ENCODE assay signal across 8 cellular contexts in genomic region chr4:183505556-183506388, GRCh38. TPM values are rescaled to one million over a fixed set of nuclear protein-coding genes. Genes with fewer than 3 reads are reported as not detected.
DNase-seq lines count a peak whose midpoint lies in the region; ATAC-seq and TF ChIP-seq lines count a peak whose summit lies in the region.

No MANE protein-coding gene starts in this region.

- H3K27ac ChIP-seq in GM23338 (ENCODE audit: low read depth) (peak overlapping the region; percentile 79), Karpas-422 (ENCODE audit: low read length) (peak overlapping the region; percentile 30; the same call in 1 of the 2 replicates), SJCRH30 (peak overlapping the region; percentile 91)

- H3K4me1 Mint-ChIP-seq in GM23338, result peaks cover 16% of the 10 kb centered on the region

- H3K9ac ChIP-seq in Karpas-422 (ENCODE audit: low read length), result peak overlapping the region; percentile 77

- peak overlapping the region; percentile 67 for H3K4me3 ChIP-seq in GM23338
- H3K4me3 ChIP-seq in Karpas-422 (ENCODE audit: low read length), result peak overlapping the region; percentile 82
- H3K4me3 ChIP-seq in SJCRH30, result peak overlapping the region; percentile 100
- peak overlapping the region; percentile 95 for H3K4me3 ChIP-seq in neuron (ENCODE audit: low read length)

- peak; percentile 58 for ATAC-seq in GM23338

- H3K9me2 ChIP-seq in GM23338 (ENCODE audit: insufficient read depth) (no peaks in the 10 kb centered on the region), Karpas-422 (replicated peaks; ENCODE audit: insufficient read depth, low read length) (no peaks in the 10 kb centered on the region)

- H3K79me2 ChIP-seq in GM23338 (replicated peaks; ENCODE audit: insufficient read depth), result peaks cover 57% of the 10 kb centered on the region
- peaks cover 55% of the 10 kb centered on the region for H3K79me2 ChIP-seq in Karpas-422 (ENCODE audit: low read length)

- in situ Hi-C loops in G401 (cut with HindIII; ENCODE audit: low sequenced_read_pairs), result no loop called here

- H2AFZ ChIP-seq in GM23338, result peak overlapping the region; percentile 70; the same call in 1 of the 2 replicates
- H2AFZ ChIP-seq in Karpas-422 (ENCODE audit: low read length), result peak overlapping the region; percentile 50; the same call in 1 of the 2 replicates
- peak overlapping the region; percentile 98 for H2AFZ ChIP-seq in neuron (ENCODE audit: low read depth, low read length)

- H3K36me3 Mint-ChIP-seq in GM23338 (ENCODE audit: low read depth), result peaks cover 8% of the 10 kb centered on the region; the same call in 1 of the 3 replicates

- H4K20me1 ChIP-seq in GM23338 (replicated peaks; ENCODE audit: insufficient read depth) (peaks cover 11% of the 10 kb centered on the region), Karpas-422 (ENCODE audit: insufficient read depth, low read depth, low read length) (0 out of 2 replicates have a peak, but pooled peaks cover 4% of the 10 kb centered on the region)

- peak overlapping the region; percentile 94 for H3K4me3 Mint-ChIP-seq in GM23338

- H3K27ac Mint-ChIP-seq in GM23338, result peak overlapping the region; percentile 98

- H3K27me3 ChIP-seq in GM23338 (ENCODE audit: insufficient read depth) (no peaks in the 10 kb centered on the region), Karpas-422 (ENCODE audit: low read length) (no peaks in the 10 kb centered on the region), SJCRH30 (no peaks in the 10 kb centered on the region), neuron (ENCODE audit: insufficient read depth, low read length) (no peaks in the 10 kb centered on the region)

- TF ChIP-seq CTCF in GM23338 (conservative IDR thresholded peaks at IDR 0.05; ENCODE audit: low read depth in 2 of 2), result no peak

- DNase-seq in G401 (ENCODE audit: low spot score) (peak; percentile 93), GM23338 (ENCODE audit: low spot score) (peak; percentile 96), Karpas-422 (peak; percentile 81), SJCRH30 (peak; percentile 72 to 76), foreskin melanocyte (peak; percentile 81), stromal cell of bone marrow (ENCODE audit: low read depth) (peak; percentile 78)
- peak; percentile 88 for DNase-seq in activated naive CD4-positive, alpha-beta T cell treated with Interleukin-2 at 50 U/mL for 16 hours

- no peaks in the 10 kb centered on the region for H3F3A ChIP-seq in GM23338 (replicated peaks; ENCODE audit: low read depth)

- H3K9me3 ChIP-seq in Karpas-422 (ENCODE audit: low read length) (no peaks in the 10 kb centered on the region), SJCRH30 (replicated peaks) (no peaks in the 10 kb centered on the region), neuron (ENCODE audit: low read length) (no peaks in the 10 kb centered on the region)

- H3K4me1 ChIP-seq in GM23338 (ENCODE audit: insufficient read depth), result peaks cover 18% of the 10 kb centered on the region
- peaks cover 26% of the 10 kb centered on the region for H3K4me1 ChIP-seq in Karpas-422 (ENCODE audit: low read length)
- H3K4me1 ChIP-seq in SJCRH30, result no peaks in the 10 kb centered on the region
- peaks cover 21% of the 10 kb centered on the region for H3K4me1 ChIP-seq in neuron (ENCODE audit: insufficient read depth, low read length)

- peaks cover 4% of the 10 kb centered on the region for H3K27me3 Mint-ChIP-seq in GM23338 (ENCODE audit: insufficient read depth, low read depth, poor library complexity)

- H3K4me2 ChIP-seq in GM23338, result peak overlapping the region; percentile 87
- H3K4me2 ChIP-seq in Karpas-422 (ENCODE audit: low read depth, low read length, poor library complexity, severe bottlenecking), result peak overlapping the region; percentile 81

- H3K36me3 ChIP-seq in GM23338 (ENCODE audit: insufficient read depth) (peaks cover 3% of the 10 kb centered on the region; the same call in 1 of the 2 replicates), Karpas-422 (ENCODE audit: insufficient read depth, low read length) (peaks cover 7% of the 10 kb centered on the region; the same call in 1 of the 2 replicates), SJCRH30 (peaks cover 6% of the 10 kb centered on the region; the same call in 1 of the 2 replicates), neuron (ENCODE audit: insufficient read depth, low read length) (peaks cover 8% of the 10 kb centered on the region)

- no peaks in the 10 kb centered on the region for H3K9me3 Mint-ChIP-seq in GM23338

TF ChIP-seq in GM23338, 12 proteins besides CTCF, POLR2A, EP300 and RAD21 (continues in another document):
- TF ChIP-seq EZH2phosphoT487 (IDR thresholded peaks at IDR 0.05; ENCODE audit: unreplicated experiment) (no peak), JUNB (IDR thresholded peaks at IDR 0.05; ENCODE audit: unreplicated experiment) (no peak), NANOG (IDR thresholded peaks at IDR 0.05; ENCODE audit: borderline replicate concordance) (no peak), ZNF114 (CRISPR knock-in tag; IDR thresholded peaks at IDR 0.05) (no peak), CREB1 (CRISPR knock-in tag; IDR thresholded peaks at IDR 0.05; ENCODE audit: low read depth) (peak; percentile 74), POLR2AphosphoS5 (IDR thresholded peaks at IDR 0.05; ENCODE audit: low read depth) (peak; percentile 73)
- TF ChIP-seq, protein P1, sequence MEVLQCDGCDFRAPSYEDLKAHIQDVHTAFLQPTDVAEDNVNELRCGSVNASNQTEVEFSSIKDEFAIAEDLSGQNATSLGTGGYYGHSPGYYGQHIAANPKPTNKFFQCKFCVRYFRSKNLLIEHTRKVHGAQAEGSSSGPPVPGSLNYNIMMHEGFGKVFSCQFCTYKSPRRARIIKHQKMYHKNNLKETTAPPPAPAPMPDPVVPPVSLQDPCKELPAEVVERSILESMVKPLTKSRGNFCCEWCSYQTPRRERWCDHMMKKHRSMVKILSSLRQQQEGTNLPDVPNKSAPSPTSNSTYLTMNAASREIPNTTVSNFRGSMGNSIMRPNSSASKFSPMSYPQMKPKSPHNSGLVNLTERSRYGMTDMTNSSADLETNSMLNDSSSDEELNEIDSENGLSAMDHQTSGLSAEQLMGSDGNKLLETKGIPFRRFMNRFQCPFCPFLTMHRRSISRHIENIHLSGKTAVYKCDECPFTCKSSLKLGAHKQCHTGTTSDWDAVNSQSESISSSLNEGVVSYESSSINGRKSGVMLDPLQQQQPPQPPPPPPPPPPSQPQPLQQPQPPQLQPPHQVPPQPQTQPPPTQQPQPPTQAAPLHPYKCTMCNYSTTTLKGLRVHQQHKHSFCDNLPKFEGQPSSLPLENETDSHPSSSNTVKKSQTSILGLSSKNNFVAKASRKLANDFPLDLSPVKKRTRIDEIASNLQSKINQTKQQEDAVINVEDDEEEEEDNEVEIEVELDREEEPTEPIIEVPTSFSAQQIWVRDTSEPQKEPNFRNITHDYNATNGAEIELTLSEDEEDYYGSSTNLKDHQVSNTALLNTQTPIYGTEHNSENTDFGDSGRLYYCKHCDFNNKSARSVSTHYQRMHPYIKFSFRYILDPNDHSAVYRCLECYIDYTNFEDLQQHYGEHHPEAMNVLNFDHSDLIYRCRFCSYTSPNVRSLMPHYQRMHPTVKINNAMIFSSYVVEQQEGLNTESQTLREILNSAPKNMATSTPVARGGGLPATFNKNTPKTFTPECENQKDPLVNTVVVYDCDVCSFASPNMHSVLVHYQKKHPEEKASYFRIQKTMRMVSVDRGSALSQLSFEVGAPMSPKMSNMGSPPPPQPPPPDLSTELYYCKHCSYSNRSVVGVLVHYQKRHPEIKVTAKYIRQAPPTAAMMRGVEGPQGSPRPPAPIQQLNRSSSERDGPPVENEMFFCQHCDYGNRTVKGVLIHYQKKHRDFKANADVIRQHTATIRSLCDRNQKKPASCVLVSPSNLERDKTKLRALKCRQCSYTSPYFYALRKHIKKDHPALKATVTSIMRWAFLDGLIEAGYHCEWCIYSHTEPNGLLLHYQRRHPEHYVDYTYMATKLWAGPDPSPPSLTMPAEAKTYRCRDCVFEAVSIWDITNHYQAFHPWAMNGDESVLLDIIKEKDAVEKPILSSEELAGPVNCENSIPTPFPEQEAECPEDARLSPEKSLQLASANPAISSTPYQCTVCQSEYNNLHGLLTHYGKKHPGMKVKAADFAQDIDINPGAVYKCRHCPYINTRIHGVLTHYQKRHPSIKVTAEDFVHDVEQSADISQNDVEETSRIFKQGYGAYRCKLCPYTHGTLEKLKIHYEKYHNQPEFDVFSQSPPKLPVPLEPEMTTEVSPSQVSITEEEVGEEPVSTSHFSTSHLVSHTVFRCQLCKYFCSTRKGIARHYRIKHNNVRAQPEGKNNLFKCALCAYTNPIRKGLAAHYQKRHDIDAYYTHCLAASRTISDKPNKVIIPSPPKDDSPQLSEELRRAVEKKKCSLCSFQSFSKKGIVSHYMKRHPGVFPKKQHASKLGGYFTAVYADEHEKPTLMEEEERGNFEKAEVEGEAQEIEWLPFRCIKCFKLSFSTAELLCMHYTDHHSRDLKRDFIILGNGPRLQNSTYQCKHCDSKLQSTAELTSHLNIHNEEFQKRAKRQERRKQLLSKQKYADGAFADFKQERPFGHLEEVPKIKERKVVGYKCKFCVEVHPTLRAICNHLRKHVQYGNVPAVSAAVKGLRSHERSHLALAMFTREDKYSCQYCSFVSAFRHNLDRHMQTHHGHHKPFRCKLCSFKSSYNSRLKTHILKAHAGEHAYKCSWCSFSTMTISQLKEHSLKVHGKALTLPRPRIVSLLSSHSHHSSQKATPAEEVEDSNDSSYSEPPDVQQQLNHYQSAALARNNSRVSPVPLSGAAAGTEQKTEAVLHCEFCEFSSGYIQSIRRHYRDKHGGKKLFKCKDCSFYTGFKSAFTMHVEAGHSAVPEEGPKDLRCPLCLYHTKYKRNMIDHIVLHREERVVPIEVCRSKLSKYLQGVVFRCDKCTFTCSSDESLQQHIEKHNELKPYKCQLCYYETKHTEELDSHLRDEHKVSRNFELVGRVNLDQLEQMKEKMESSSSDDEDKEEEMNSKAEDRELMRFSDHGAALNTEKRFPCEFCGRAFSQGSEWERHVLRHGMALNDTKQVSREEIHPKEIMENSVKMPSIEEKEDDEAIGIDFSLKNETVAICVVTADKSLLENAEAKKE (CRISPR knock-in tag; IDR thresholded peaks at IDR 0.05), result no peak
- TF ChIP-seq, protein P2, sequence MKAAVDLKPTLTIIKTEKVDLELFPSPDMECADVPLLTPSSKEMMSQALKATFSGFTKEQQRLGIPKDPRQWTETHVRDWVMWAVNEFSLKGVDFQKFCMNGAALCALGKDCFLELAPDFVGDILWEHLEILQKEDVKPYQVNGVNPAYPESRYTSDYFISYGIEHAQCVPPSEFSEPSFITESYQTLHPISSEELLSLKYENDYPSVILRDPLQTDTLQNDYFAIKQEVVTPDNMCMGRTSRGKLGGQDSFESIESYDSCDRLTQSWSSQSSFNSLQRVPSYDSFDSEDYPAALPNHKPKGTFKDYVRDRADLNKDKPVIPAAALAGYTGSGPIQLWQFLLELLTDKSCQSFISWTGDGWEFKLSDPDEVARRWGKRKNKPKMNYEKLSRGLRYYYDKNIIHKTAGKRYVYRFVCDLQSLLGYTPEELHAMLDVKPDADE (IDR thresholded peaks at IDR 0.05), result no peak

RNA-seq across cellular contexts. Expression of gene ING2, which starts 0.9 kb away (rescaled TPM):
- total RNA-seq in G401 (2014; rRNA removed; shearing (Covaris generic)), result 17.7 and 43.6 TPM in 2 replicates
- total RNA-seq in GM23338 (2014; rRNA removed; shearing (Covaris generic)), result 18.5 and 21.5 TPM in 2 replicates
- polyA plus RNA-seq in GM23338 (2016; fragmentation: Nextera tagmentation; extraction: Ambion mirVana), result 32.8 and 34.2 TPM in 2 replicates
- total RNA-seq in Karpas-422 (2014; rRNA removed; shearing (Covaris generic); ENCODE audit: low replicate concordance), result 5.4 and 7.5 TPM in 2 replicates
- total RNA-seq in SJCRH30 (2014; rRNA removed; shearing (Covaris generic)), result 11.6 and 11.8 TPM in 2 replicates

Comparison
In these comparisons a context has a peak if more than half of its experiments do, and no peak if none do; other contexts are left out.
1. Peak in every context shown above with its lines: DNase-seq, ATAC-seq, H3K4me3 ChIP-seq and H3K27ac ChIP-seq.
2. H3K27ac ChIP-seq: peak in every context shown above with its lines; median percentile 91 in SJCRH30; 79 in GM23338; 30 in Karpas-422.